ENCODE assay signal across 14 cellular contexts in the genomic region with DNA sequence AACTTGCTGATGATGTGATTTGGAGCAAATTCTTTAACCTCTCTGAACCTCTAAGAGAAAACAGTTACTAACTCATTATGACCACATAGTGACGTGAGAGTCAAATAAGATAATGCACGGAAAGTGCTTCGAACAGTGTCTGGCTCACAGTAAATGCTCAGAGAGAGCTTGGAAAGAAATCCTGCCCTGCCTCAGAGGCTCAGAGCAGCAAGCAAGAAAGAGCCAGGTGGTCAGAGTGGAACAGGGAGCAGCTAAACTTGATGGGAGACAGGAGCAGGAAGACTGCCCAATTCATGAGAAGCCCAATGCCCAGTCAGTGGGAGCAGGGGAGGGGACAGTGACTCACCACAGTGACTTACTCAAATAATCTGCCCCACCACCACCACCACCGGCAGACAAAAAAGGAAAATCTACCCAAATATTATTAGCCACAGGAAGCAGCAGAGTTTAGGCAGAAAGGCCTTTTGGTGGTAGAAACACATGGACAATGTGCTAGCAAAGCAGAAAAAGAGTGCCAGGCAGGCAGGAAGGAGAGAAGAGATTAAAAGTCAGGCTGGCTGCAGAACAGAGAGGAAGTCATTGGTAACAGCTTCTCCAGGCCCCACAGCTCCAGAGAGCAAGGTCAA. TPM values are rescaled to one million over a fixed set of nuclear protein-coding genes. Genes with fewer than 3 reads are reported as not detected.
DNase-seq lines count a peak whose midpoint lies in the region; ATAC-seq and TF ChIP-seq lines count a peak whose summit lies in the region.
"Had no signal": no experiment of that assay in that cellular context is flagged by ENCODE, and none has a peak within 500 bp of the region (broad histone marks: within the 10 kb centered on the region; RNA-seq: fewer than 3 reads in every experiment).

No MANE protein-coding gene starts in this region.

- TF ChIP-seq CTCF in heart right ventricle (IDR thresholded peaks at IDR 0.05) (no peak), gastroesophageal sphincter (IDR thresholded peaks at IDR 0.05) (no peak), vagina (IDR thresholded peaks at IDR 0.05) (no peak), colonic mucosa (IDR thresholded peaks at IDR 0.05) (no peak), BE2C (IDR thresholded peaks at IDR 0.05; ENCODE audit: low read depth, low read length) (no peak)

- H3K36me3 ChIP-seq in heart right ventricle, result no peaks in the 10 kb centered on the region
- no peaks in the 10 kb centered on the region for H3K36me3 ChIP-seq in SJSA1
- H3K36me3 ChIP-seq in gastroesophageal sphincter, result no peaks in the 10 kb centered on the region
- no peaks in the 10 kb centered on the region for H3K36me3 ChIP-seq in vagina
- H3K36me3 ChIP-seq in colonic mucosa, result no peaks in the 10 kb centered on the region
- H3K36me3 ChIP-seq in BE2C, result no peaks in the 10 kb centered on the region
- H3K36me3 ChIP-seq: gastrocnemius medialis had no signal

- ATAC-seq in heart right ventricle (peak in 6 of 8 donors; percentile 35 to 62 (median 52)), Right ventricle myocardium inferior (no peak), gastroesophageal sphincter (peak; percentile 34)
- ATAC-seq: gastrocnemius medialis had no signal

- peaks cover 0 to 32% (median 6%) of the 10 kb centered on the region in 7 donors for H3K27me3 ChIP-seq in heart right ventricle
- H3K27me3 ChIP-seq in SJSA1 (replicated peaks), result no peaks in the 10 kb centered on the region
- peaks cover 19% of the 10 kb centered on the region for H3K27me3 ChIP-seq in gastroesophageal sphincter
- no peaks in the 10 kb centered on the region for H3K27me3 ChIP-seq in vagina
- no peaks in the 10 kb centered on the region for H3K27me3 ChIP-seq in colonic mucosa
- peaks cover 27% of the 10 kb centered on the region for H3K27me3 ChIP-seq in BE2C
- H3K27me3 ChIP-seq: gastrocnemius medialis had no signal

- intact Hi-C loops in heart right ventricle (cut with DNase I) (no loop called here), Right ventricle myocardium inferior (cut with DNase I) (no loop called here), vagina (cut with DNase I) (no loop called here), colonic mucosa (cut with DNase I) (no loop called here)

- TF ChIP-seq POLR2A in gastroesophageal sphincter (IDR thresholded peaks at IDR 0.05) (no peak), vagina (IDR thresholded peaks at IDR 0.05) (no peak)

- 54 to 61% methylated on average over 4 of the region's 4 CpGs for WGBS in heart right ventricle, 2 donors
- 47 to 50% methylated on average over 1 to 4 of the region's 4 CpGs for WGBS in gastroesophageal sphincter (ENCODE audit: low coverage in 1 of 2), 2 donors

- H3K9me3 ChIP-seq in heart right ventricle, result no peaks in the 10 kb centered on the region
- no peaks in the 10 kb centered on the region for H3K9me3 ChIP-seq in SJSA1 (replicated peaks)
- no peaks in the 10 kb centered on the region for H3K9me3 ChIP-seq in gastroesophageal sphincter
- H3K9me3 ChIP-seq in vagina, result no peaks in the 10 kb centered on the region
- no peaks in the 10 kb centered on the region for H3K9me3 ChIP-seq in colonic mucosa
- no peaks in the 10 kb centered on the region for H3K9me3 ChIP-seq in BE2C
- H3K9me3 ChIP-seq: gastrocnemius medialis had no signal

- H3K4me1 ChIP-seq in heart right ventricle (peaks cover 0 to 25% (median 0%) of the 10 kb centered on the region in 9 donors), SJSA1 (replicated peaks) (peaks cover 9% of the 10 kb centered on the region; the same call in 1 of the 2 replicates), gastroesophageal sphincter (no peaks in the 10 kb centered on the region), vagina (no peaks in the 10 kb centered on the region), colonic mucosa (no peaks in the 10 kb centered on the region), BE2C (no peaks in the 10 kb centered on the region)
- H3K4me1 ChIP-seq: gastrocnemius medialis had no signal

- H3K9ac ChIP-seq in colonic mucosa (ENCODE audit: low read depth in 2 of 2, low read length in 2 of 2), result no peak overlapping the region

- H3K4me3 ChIP-seq in heart right ventricle (no peak overlapping the region), SJSA1 (no peak overlapping the region), gastroesophageal sphincter (no peak overlapping the region), vagina (no peak overlapping the region), colonic mucosa (no peak overlapping the region), BE2C (ENCODE audit: low read depth, low read length) (no peak overlapping the region)
- H3K4me3 ChIP-seq: gastrocnemius medialis had no signal

- DNase-seq in heart right ventricle (no peak), Right ventricle myocardium inferior (ENCODE audit: missing footprints) (no peak), SJSA1 (ENCODE audit: low read depth in 1 of 2, low spot score in 2 of 2) (peak; percentile 18 to 51), vagina (ENCODE audit: extremely low spot score in 2 of 2) (peak; percentile 77), colonic mucosa (no peak), occipital lobe (lab: John Stamatoyannopoulos, UW) (no peak), BE2C (no peak)
- DNase-seq: activated T-cell treated with anti-CD3 and anti-CD28 coated beads for 4 hours; gastrocnemius medialis; stimulated activated CD8-positive, alpha-beta memory T cell treated with anti-CD3 and anti-CD28 coated beads, Interleukin-4, amount 100 ng/mL, for 48 hours had no signal

- peak overlapping the region in 1 of 10 donors; percentile 51 for H3K27ac ChIP-seq in heart right ventricle
- no peak overlapping the region for H3K27ac ChIP-seq in SJSA1
- H3K27ac ChIP-seq in gastroesophageal sphincter, result no peak overlapping the region
- H3K27ac ChIP-seq in vagina, result no peak overlapping the region
- no peak overlapping the region for H3K27ac ChIP-seq in colonic mucosa
- H3K27ac ChIP-seq: C4-2B, gastrocnemius medialis had no signal

- no peak for TF ChIP-seq EP300 in gastroesophageal sphincter (IDR thresholded peaks at IDR 0.05)

RNA-seq across cellular contexts. Expression of a gene that starts 24.0 kb away (rescaled TPM):
- total RNA-seq in heart right ventricle, result not detected
- polyA plus RNA-seq in heart right ventricle, result not detected
- not detected for total RNA-seq in Right ventricle myocardium inferior
- not detected in 2 replicates for total RNA-seq in SJSA1 (2014; rRNA removed; shearing (Covaris generic))
- not detected for total RNA-seq in gastroesophageal sphincter
- total RNA-seq in vagina, result not detected
- total RNA-seq in colonic mucosa, result not detected
- 0.47 TPM for total RNA-seq in occipital lobe
- 0.77 TPM for polyA plus RNA-seq in BE2C (2012; ENCODE audit: insufficient read depth, insufficient read length, low read depth)
- total RNA-seq: bronchial epithelial cell, gastrocnemius medialis, mesothelial cell of epicardium had no signal

RNA-seq across cellular contexts. Expression of a gene that starts 30.8 kb away (rescaled TPM):
- total RNA-seq in heart right ventricle, result 10 to 100 TPM in 1 of 10 donors, 1 to 10 TPM in 6, under 1 TPM in 2, not detected in 1; 0.39 to 64.0 (median 1.4) TPM
- polyA plus RNA-seq in heart right ventricle, result 1 to 10 TPM; 1.0 to 2.3 TPM
- 1.2 TPM for total RNA-seq in Right ventricle myocardium inferior
- total RNA-seq in SJSA1 (2014; rRNA removed; shearing (Covaris generic)), result not detected in 2 replicates
- 1 to 10 TPM in 3 of 4 donors, not detected in 1; 1.7 to 4.3 (median 2.3) TPM for total RNA-seq in gastroesophageal sphincter
- total RNA-seq in vagina, result 2.2 TPM
- 1 to 10 TPM in 1 of 2 donors, under 1 TPM in 1; 0.82 to 4.9 TPM for total RNA-seq in colonic mucosa
- total RNA-seq in occipital lobe, result not detected
- polyA plus RNA-seq in BE2C (2012; ENCODE audit: insufficient read depth, insufficient read length, low read depth), result not detected
- total RNA-seq: bronchial epithelial cell, mesothelial cell of epicardium had no signal

Comparison
In these comparisons a context has a peak if more than half of its experiments do, and no peak if none do; other contexts are left out.
1. DNase-seq: peak in SJSA1 (2 of 2) and vagina (2 of 2); none in heart right ventricle (0 of 2), Right ventricle myocardium inferior (single experiment), colonic mucosa (single experiment), occipital lobe (single experiment) and BE2C (single experiment).